ENCODE assay signal across 1 cellular context in the genomic region with DNA sequence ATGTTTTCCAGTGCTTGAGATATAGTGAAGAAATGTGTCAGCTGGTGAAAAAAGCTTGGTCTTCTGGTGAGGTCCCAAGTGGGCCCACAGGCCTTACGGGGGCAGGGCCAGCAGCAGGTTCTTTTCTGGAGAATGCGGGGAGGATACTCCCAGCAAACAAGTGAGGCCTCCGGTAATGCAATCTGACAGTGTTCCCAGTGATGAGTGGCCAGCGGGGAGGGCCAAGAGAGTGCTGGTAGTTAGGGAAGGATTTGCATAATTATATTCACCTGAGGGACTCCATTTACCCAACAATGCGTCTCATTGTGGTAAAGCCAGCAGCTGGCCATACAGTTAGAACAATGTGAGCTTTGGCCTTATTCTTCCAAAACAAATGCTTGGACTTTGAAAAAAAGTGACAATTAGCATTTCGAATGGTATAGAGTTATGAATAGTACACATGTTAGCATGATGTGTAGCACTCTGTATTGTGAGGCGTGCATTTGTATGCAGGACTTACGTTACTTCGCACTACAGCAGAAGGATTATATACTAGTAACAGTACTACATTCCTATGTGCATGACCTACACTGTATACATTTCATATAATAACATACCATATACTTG.
TF ChIP-seq lines count a peak whose summit lies in the region.

No MANE protein-coding gene starts in this region.

TF ChIP-seq in GM12878, 131 proteins besides CTCF, POLR2A, EP300 and RAD21 (continued from another document):
- TF ChIP-seq, protein P1, sequence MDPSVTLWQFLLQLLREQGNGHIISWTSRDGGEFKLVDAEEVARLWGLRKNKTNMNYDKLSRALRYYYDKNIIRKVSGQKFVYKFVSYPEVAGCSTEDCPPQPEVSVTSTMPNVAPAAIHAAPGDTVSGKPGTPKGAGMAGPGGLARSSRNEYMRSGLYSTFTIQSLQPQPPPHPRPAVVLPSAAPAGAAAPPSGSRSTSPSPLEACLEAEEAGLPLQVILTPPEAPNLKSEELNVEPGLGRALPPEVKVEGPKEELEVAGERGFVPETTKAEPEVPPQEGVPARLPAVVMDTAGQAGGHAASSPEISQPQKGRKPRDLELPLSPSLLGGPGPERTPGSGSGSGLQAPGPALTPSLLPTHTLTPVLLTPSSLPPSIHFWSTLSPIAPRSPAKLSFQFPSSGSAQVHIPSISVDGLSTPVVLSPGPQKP (IDR thresholded peaks at IDR 0.05; ENCODE audit: low read depth, low read length): no peak
- no peak for TF ChIP-seq ATF7 (IDR thresholded peaks at IDR 0.05; ENCODE audit: low read depth)
- TF ChIP-seq EED (IDR thresholded peaks at IDR 0.05; ENCODE audit: low read depth): no peak
- no peak for TF ChIP-seq RUNX3 (IDR thresholded peaks at IDR 0.05; ENCODE audit: low read length)
- TF ChIP-seq TARDBP (IDR thresholded peaks at IDR 0.05; ENCODE audit: borderline replicate concordance): no peak
- TF ChIP-seq STAT1 (conservative IDR thresholded peaks at IDR 0.05): no peak
- no peak for TF ChIP-seq HDAC6 (IDR thresholded peaks at IDR 0.05; ENCODE audit: unreplicated experiment)
- TF ChIP-seq, protein P2, sequence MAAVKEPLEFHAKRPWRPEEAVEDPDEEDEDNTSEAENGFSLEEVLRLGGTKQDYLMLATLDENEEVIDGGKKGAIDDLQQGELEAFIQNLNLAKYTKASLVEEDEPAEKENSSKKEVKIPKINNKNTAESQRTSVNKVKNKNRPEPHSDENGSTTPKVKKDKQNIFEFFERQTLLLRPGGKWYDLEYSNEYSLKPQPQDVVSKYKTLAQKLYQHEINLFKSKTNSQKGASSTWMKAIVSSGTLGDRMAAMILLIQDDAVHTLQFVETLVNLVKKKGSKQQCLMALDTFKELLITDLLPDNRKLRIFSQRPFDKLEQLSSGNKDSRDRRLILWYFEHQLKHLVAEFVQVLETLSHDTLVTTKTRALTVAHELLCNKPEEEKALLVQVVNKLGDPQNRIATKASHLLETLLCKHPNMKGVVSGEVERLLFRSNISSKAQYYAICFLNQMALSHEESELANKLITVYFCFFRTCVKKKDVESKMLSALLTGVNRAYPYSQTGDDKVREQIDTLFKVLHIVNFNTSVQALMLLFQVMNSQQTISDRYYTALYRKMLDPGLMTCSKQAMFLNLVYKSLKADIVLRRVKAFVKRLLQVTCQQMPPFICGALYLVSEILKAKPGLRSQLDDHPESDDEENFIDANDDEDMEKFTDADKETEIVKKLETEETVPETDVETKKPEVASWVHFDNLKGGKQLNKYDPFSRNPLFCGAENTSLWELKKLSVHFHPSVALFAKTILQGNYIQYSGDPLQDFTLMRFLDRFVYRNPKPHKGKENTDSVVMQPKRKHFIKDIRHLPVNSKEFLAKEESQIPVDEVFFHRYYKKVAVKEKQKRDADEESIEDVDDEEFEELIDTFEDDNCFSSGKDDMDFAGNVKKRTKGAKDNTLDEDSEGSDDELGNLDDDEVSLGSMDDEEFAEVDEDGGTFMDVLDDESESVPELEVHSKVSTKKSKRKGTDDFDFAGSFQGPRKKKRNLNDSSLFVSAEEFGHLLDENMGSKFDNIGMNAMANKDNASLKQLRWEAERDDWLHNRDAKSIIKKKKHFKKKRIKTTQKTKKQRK (IDR thresholded peaks at IDR 0.05; ENCODE audit: low read depth, low read length): no peak
- no peak for TF ChIP-seq RB1 (IDR thresholded peaks at IDR 0.05; ENCODE audit: borderline replicate concordance)
- TF ChIP-seq, protein P3, sequence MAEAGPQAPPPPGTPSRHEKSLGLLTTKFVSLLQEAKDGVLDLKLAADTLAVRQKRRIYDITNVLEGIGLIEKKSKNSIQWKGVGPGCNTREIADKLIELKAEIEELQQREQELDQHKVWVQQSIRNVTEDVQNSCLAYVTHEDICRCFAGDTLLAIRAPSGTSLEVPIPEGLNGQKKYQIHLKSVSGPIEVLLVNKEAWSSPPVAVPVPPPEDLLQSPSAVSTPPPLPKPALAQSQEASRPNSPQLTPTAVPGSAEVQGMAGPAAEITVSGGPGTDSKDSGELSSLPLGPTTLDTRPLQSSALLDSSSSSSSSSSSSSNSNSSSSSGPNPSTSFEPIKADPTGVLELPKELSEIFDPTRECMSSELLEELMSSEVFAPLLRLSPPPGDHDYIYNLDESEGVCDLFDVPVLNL (IDR thresholded peaks at IDR 0.05; ENCODE audit: low read depth, low read length): no peak
- no peak for TF ChIP-seq RFX5 (IDR thresholded peaks at IDR 0.05; ENCODE audit: low read depth, low read length)
- no peak for TF ChIP-seq MXI1 (IDR thresholded peaks at IDR 0.05; ENCODE audit: low read depth, low read length)
- no peak for TF ChIP-seq SMAD1 (IDR thresholded peaks at IDR 0.05; ENCODE audit: low read depth, partially characterized antibody)
